ENCODE assay signal across 8 cellular contexts in the genomic region with DNA sequence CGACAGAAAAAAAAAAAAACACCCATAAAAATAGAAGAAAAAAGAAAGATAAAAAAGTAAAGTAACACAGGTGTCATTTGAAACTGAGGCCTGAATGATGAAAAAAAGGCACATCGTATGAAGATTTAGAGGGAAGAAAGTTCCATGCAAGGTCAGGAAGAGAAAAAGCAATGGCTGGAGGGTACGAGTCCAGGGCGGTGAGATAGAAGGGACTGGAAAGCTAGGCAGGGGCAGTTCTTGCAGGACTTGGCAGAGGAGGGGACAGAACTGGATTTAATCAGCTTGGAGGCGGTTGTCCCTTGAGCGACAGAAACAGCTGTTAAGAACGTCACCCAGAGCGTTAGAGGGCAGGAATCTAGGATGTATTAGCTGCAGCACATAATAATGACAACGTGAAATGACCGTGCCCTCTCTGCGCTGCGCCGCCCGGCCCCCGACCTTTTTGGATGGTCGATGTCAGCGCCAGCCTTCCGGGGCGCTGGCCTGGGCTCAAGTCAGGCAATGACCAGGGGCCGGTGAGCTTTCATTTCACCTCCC. TPM values are rescaled to one million over a fixed set of nuclear protein-coding genes. Genes with fewer than 3 reads are reported as not detected.
DNase-seq lines count a peak whose midpoint lies in the region; ATAC-seq, FAIRE-seq and TF ChIP-seq lines count a peak whose summit lies in the region.

No MANE protein-coding gene starts in this region.

- TF ChIP-seq POLR2A in K562 (conservative IDR thresholded peaks at IDR 0.05) = no peak

- H2AFZ ChIP-seq in ACC112 (ENCODE audit: low read length, unreplicated experiment) (peak overlapping the region; percentile 54), K562 (ENCODE audit: low read depth, low read length) (peak overlapping the region; percentile 97)

- peak; percentile 35 for ATAC-seq in GM18511 (IDR thresholded peaks at IDR 0.05; ENCODE audit: unreplicated experiment)
- peak; percentile 20 for ATAC-seq in HG03039 (IDR thresholded peaks at IDR 0.05; ENCODE audit: unreplicated experiment)
- peak; percentile 62 for ATAC-seq in K562

- intact Hi-C loops in K562 (cut with micrococcal nuclease) = loop anchor here (2.0 kb wide), 1 partner anchor 27 kb away; no protein-coding TSS in a partner anchor

- peak overlapping the region; percentile 92 for H3K4me3 ChIP-seq in ACC112 (ENCODE audit: low read depth, low read length)
- H3K4me3 ChIP-seq in K562 = peak overlapping the region; percentile 96
- peak overlapping the region; percentile 94 for H3K4me3 ChIP-seq in iPS-18c (ENCODE audit: insufficient read depth, low read depth, low read length)
- H3K4me3 ChIP-seq in skeletal muscle tissue (ENCODE audit: low read length in 3 of 3) = peak overlapping the region; percentile 84 to 95 (median 93)

- H3K9me1 ChIP-seq in K562 (ENCODE audit: control insufficient read depth, insufficient read depth, low read length) = peaks cover 3% of the 10 kb centered on the region

- H3K9ac ChIP-seq in K562 (ENCODE audit: insufficient read depth in 1 of 2, low read depth in 2 of 2, low read length in 2 of 2) = peak overlapping the region; percentile 78 to 94
- H3K9ac ChIP-seq in skeletal muscle tissue (ENCODE audit: low read depth in 1 of 3, low read length in 3 of 3) = peak overlapping the region; percentile 94 to 99 (median 97)

- H3K4me2 ChIP-seq in K562 (ENCODE audit: insufficient read depth, low read length) = peak overlapping the region; percentile 91

- H3K4me1 ChIP-seq in ACC112 (ENCODE audit: control insufficient read depth, insufficient read depth, low read length, unreplicated experiment) (peaks cover 32% of the 10 kb centered on the region), K562 (replicated peaks in 1 of 2; ENCODE audit: control insufficient read depth in 2 of 2, insufficient read depth in 2 of 2, low read length in 2 of 2) (peaks cover 25 to 33% of the 10 kb centered on the region in 2 experiments), skeletal muscle tissue (ENCODE audit: control insufficient read depth in 3 of 3, insufficient read depth in 3 of 3, low read length in 3 of 3) (peaks cover 29 to 56% (median 30%) of the 10 kb centered on the region in 3 donors)

- no peak for TF ChIP-seq EP300 in K562 (IDR thresholded peaks at IDR 0.05; ENCODE audit: low read length)

- H3K79me2 ChIP-seq in ACC112 (ENCODE audit: control insufficient read depth, insufficient read depth, low read length, unreplicated experiment) (peaks cover 19% of the 10 kb centered on the region), K562 (ENCODE audit: control insufficient read depth, insufficient read depth, low read length) (peaks cover 38% of the 10 kb centered on the region)

- H3K27ac ChIP-seq in ACC112 (ENCODE audit: low read depth, low read length) = peak overlapping the region; percentile 42; the same call in 1 of the 2 replicates
- H3K27ac ChIP-seq in K562 (ENCODE audit: extremely low read depth, low read depth, low read length) = peak overlapping the region; percentile 78
- peak overlapping the region; percentile 99 for H3K27ac ChIP-seq in skeletal muscle tissue (ENCODE audit: low read depth, low read length)

- TSS peak; percentile 87 for BruUV-seq in K562 (replicated peaks; lab: Mats Ljungman, UMichigan)

- no peaks in the 10 kb centered on the region for H3K9me3 ChIP-seq in K562 (replicated peaks; ENCODE audit: control insufficient read depth, insufficient read depth, low read depth, low read length)
- H3K9me3 ChIP-seq in iPS-18c (ENCODE audit: control insufficient read depth, insufficient read depth, low read length) = no peaks in the 10 kb centered on the region
- H3K9me3 ChIP-seq in skeletal muscle tissue (ENCODE audit: control insufficient read depth in 3 of 3, low read length in 3 of 3) = no peaks in the 10 kb centered on the region

- peak; percentile 95 for DNase-seq in NCI-H82 (lab: John Stamatoyannopoulos, UW)
- peak in 2 of 4 experiments; percentile 55 to 75 for DNase-seq in K562 (ENCODE audit: extremely low read depth in 1 of 4, low spot score in 3 of 4)
- no peak for DNase-seq in NCI-H2081 treated with DMSO at 0.1 percent for 48 hours (lab: John Stamatoyannopoulos, UW)

- WGBS in K562 (ENCODE audit: insufficient coverage, low coverage, missing lambda C conversion rate) = 2% methylated on average over 19 of the region's 20 CpGs

- H3K36me3 ChIP-seq in ACC112 (ENCODE audit: insufficient read depth, low read length) (no peaks in the 10 kb centered on the region), K562 (ENCODE audit: control insufficient read depth, insufficient read depth, low read length) (peaks cover 14% of the 10 kb centered on the region; the same call in 1 of the 3 replicates), skeletal muscle tissue (ENCODE audit: control insufficient read depth in 3 of 3, insufficient read depth in 3 of 3, low read length in 3 of 3) (peaks cover 0 to 2% (median 0%) of the 10 kb centered on the region in 3 donors)

- no peak; a peak in 1 of 4 replicates for TF ChIP-seq RAD21 in K562 (CRISPR knock-in tag; conservative IDR thresholded peaks at IDR 0.05 in 1 of 2, IDR thresholded peaks at IDR 0.05 in 1 of 2)

- H3K27me3 ChIP-seq in ACC112 (ENCODE audit: insufficient read depth, low read length) (no peaks in the 10 kb centered on the region), K562 (ENCODE audit: control insufficient read depth in 2 of 2, insufficient read depth in 2 of 2, low read length in 2 of 2) (no peaks in the 10 kb centered on the region), skeletal muscle tissue (ENCODE audit: control insufficient read depth in 3 of 3, insufficient read depth in 3 of 3, low read length in 3 of 3) (no peaks in the 10 kb centered on the region)

- H4K20me1 ChIP-seq in K562 (replicated peaks; ENCODE audit: control insufficient read depth, insufficient read depth, low read length) = 0 out of 2 replicates have a peak, but pooled peaks cover 3% of the 10 kb centered on the region

- POLR2A ChIA-PET in K562 (lab: Yijun Ruan, JAX) = interaction anchor here (0.5 to 2.2 kb wide), 11 partner anchors 11 to 377 kb away, joined by 3 to 11 read pairs (median 4); partner anchors contain the start of gene PSMD9

- FAIRE-seq in K562 (lab: Jason Lieb, UNC) = peak; percentile 55

- CTCF ChIA-PET in K562 (lab: Yijun Ruan, JAX; ENCODE audit: low intra/inter-chr PET ratio) = interaction anchor here (0.6 kb wide), 2 partner anchors 10 to 154 kb away, joined by 3 read pairs; no protein-coding TSS in a partner anchor

- TF ChIP-seq CTCF in K562 (IDR thresholded peaks at IDR 0.05 in 2 of 3, conservative IDR thresholded peaks at IDR 0.05 in 1 of 3; ENCODE audit: insufficient read depth in 2 of 3, low read depth in 1 of 3, low read length in 3 of 3) = no peak

- in situ Hi-C loops in K562 (cut with MboI) = no loop called here

TF ChIP-seq in K562, 482 proteins besides CTCF, POLR2A, EP300 and RAD21 (continues in another document):
- TF ChIP-seq, protein P1, sequence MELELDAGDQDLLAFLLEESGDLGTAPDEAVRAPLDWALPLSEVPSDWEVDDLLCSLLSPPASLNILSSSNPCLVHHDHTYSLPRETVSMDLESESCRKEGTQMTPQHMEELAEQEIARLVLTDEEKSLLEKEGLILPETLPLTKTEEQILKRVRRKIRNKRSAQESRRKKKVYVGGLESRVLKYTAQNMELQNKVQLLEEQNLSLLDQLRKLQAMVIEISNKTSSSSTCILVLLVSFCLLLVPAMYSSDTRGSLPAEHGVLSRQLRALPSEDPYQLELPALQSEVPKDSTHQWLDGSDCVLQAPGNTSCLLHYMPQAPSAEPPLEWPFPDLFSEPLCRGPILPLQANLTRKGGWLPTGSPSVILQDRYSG (tag; conservative IDR thresholded peaks at IDR 0.05; ENCODE audit: low read depth) = no peak

RNA-seq across cellular contexts. Expression of gene TMEM120B, which starts 0.6 kb away (rescaled TPM):
- 35.7 and 82.7 TPM in 2 replicates for total RNA-seq in K562 (2011; cell fraction: chromatin; rRNA removed; ENCODE audit: low replicate concordance)
- 44.5 and 46.5 TPM in 2 replicates for total RNA-seq in K562 (2011; cell fraction: nucleolus; rRNA removed)
- total RNA-seq in K562 (2011; cell fraction: nucleoplasm; rRNA removed) = 44.1 and 47.5 TPM in 2 replicates
- 9.0 and 11.2 TPM in 2 replicates for total RNA-seq in K562 (2014; rRNA removed)
- 4.7 and 7.4 TPM in 2 replicates for total RNA-seq in K562 (2014; rRNA removed; fragmentation: Illumina TruSeq; extraction: Trizol)
- 6.5 and 7.0 TPM in 2 replicates for total RNA-seq in K562 (2015; rRNA removed; fragmentation: Illumina TruSeq; extraction: Trizol)
- total RNA-seq in K562 (2021) = 17.0 and 18.6 TPM in 2 replicates
- polyA plus RNA-seq in K562 (2011; rRNA removed) = 7.2 and 11.4 TPM in 2 replicates
- polyA plus RNA-seq in K562 (2011; cell fraction: cytosol; rRNA removed) = 10.3 and 15.3 TPM in 2 replicates
- polyA plus RNA-seq in K562 (2011; cell fraction: nucleus; rRNA removed) = 28.6 and 45.5 TPM in 2 replicates
- polyA plus RNA-seq in K562 (2012) = 6.7 and 14.1 TPM in 2 replicates
- 10.1 and 11.4 TPM in 2 replicates for polyA plus RNA-seq in K562 (2014; fragmentation: Illumina TruSeq; extraction: Trizol)
- polyA plus RNA-seq in K562 (2014; fragmentation: Nextera tagmentation; extraction: Ambion mirVana) = 1 to 10 TPM; 1.7 to 3.8 TPM
- polyA plus RNA-seq in K562 (2014; rRNA removed) = 12.2 and 18.5 TPM in 2 replicates
- polyA minus RNA-seq in K562 (2011; rRNA and poly(A)+ RNA removed) = 13.6 and 16.5 TPM in 2 replicates
- 7.0 and 11.8 TPM in 2 replicates for polyA minus RNA-seq in K562 (2011; cell fraction: cytosol; rRNA and poly(A)+ RNA removed)
- 8.1 and 13.1 TPM in 2 replicates for polyA minus RNA-seq in K562 (2011; cell fraction: nucleus; rRNA and poly(A)+ RNA removed)
- total RNA-seq in skeletal muscle tissue = 8.9 TPM

RNA-seq across cellular contexts. Expression of gene MORN3, which starts 42.5 kb away (rescaled TPM):
- 0.14 and 0.25 TPM in 2 replicates for total RNA-seq in K562 (2011; cell fraction: chromatin; rRNA removed; ENCODE audit: low replicate concordance)
- 0.17 TPM in 1 of 2 replicates, not detected in the other for total RNA-seq in K562 (2011; cell fraction: nucleolus; rRNA removed)
- total RNA-seq in K562 (2011; cell fraction: nucleoplasm; rRNA removed) = 0.31 TPM in 1 of 2 replicates, not detected in the other
- total RNA-seq in K562 (2014; rRNA removed) = 0.09 and 0.12 TPM in 2 replicates
- total RNA-seq in K562 (2014; rRNA removed; fragmentation: Illumina TruSeq; extraction: Trizol) = 0.22 and 0.26 TPM in 2 replicates
- total RNA-seq in K562 (2015; rRNA removed; fragmentation: Illumina TruSeq; extraction: Trizol) = 0.11 TPM in 2 replicates
- total RNA-seq in K562 (2021) = 0.22 TPM in 2 replicates
- 0.20 and 0.28 TPM in 2 replicates for polyA plus RNA-seq in K562 (2011; rRNA removed)
- 0.32 and 0.39 TPM in 2 replicates for polyA plus RNA-seq in K562 (2011; cell fraction: cytosol; rRNA removed)
- 0.07 and 0.29 TPM in 2 replicates for polyA plus RNA-seq in K562 (2011; cell fraction: nucleus; rRNA removed)
- 0.18 and 0.25 TPM in 2 replicates for polyA plus RNA-seq in K562 (2012)
- polyA plus RNA-seq in K562 (2014; fragmentation: Illumina TruSeq; extraction: Trizol) = 0.19 and 0.32 TPM in 2 replicates
- under 1 TPM; 0.25 to 0.27 TPM for polyA plus RNA-seq in K562 (2014; fragmentation: Nextera tagmentation; extraction: Ambion mirVana)
- polyA plus RNA-seq in K562 (2014; rRNA removed) = 0.12 and 0.15 TPM in 2 replicates
- 0.11 TPM in 1 of 2 replicates, not detected in the other for polyA minus RNA-seq in K562 (2011; rRNA and poly(A)+ RNA removed)
- polyA minus RNA-seq in K562 (2011; cell fraction: cytosol; rRNA and poly(A)+ RNA removed) = not detected in 2 replicates
- not detected in 2 replicates for polyA minus RNA-seq in K562 (2011; cell fraction: nucleus; rRNA and poly(A)+ RNA removed)
- total RNA-seq in skeletal muscle tissue = under 0.01 TPM

Comparison
In these comparisons a context has a peak if more than half of its experiments do, and no peak if none do; other contexts are left out.
1. H3K27ac ChIP-seq: peak in every context shown above with its lines; median percentile 99 in skeletal muscle tissue; 78 in K562; 42 in ACC112.